Comparison of ENCODE assay signal across 18 cellular contexts in the genomic region with DNA sequence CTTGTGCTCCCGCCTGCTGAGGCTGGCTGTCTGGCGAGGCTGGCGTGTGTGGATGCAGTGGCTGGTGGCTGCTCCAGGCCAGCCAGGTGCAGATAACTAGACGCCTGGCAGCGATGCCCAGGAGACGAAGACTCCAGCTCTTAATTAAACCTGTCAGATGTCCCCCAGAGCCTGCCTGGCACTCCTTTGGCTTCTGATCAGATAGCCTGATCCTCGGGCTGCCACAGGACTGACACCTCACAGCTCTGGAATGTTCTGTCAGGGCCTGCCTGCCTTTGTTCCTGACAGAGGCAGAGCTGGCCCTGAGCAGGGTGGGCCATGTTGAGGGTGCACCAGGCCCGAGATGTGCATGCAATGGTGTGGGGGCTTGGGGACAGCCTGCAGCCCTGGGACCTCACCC. TPM values are rescaled to one million over a fixed set of nuclear protein-coding genes. Genes with fewer than 3 reads are reported as not detected.
A peak's percentile ranks its signal among the peaks of the same experiment; 100 is the strongest.
DNase-seq lines count a peak whose midpoint lies in the region; TF ChIP-seq lines count a peak whose summit lies in the region.
"Had no signal": no experiment of that assay in that cellular context is flagged by ENCODE, and none has a peak within 500 bp of the region (broad histone marks: within the 10 kb centered on the region; RNA-seq: fewer than 3 reads in every experiment).

No MANE protein-coding gene starts in this region.

- no peak for TF ChIP-seq EP300 in esophagus muscularis mucosa (IDR thresholded peaks at IDR 0.05)

- intact Hi-C loops in dorsolateral prefrontal cortex (cut with DNase I), result no loop called here
- intact Hi-C loops in esophagus muscularis mucosa (cut with DNase I), result no loop called here

- no peaks in the 10 kb centered on the region for H3K9me3 ChIP-seq in esophagus muscularis mucosa
- H3K9me3 ChIP-seq: A549, vagina had no signal

- peaks cover 40 to 100% (median 97%) of the 10 kb centered on the region in 4 donors for H3K36me3 ChIP-seq in esophagus muscularis mucosa

- DNase-seq in ACHN (peak; percentile 55), LHCN-M2 (ENCODE audit: low read depth) (peak; percentile 62), astrocyte of the hippocampus (ENCODE audit: low read depth, low spot score) (peak; percentile 89), hepatic stellate cell (ENCODE audit: low spot score) (peak; percentile 85), dorsolateral prefrontal cortex (no peak), NCI-H1105 (lab: John Stamatoyannopoulos, UW) (no peak), esophagus muscularis mucosa (ENCODE audit: extremely low spot score) (no peak), NCI-H2196 (lab: John Stamatoyannopoulos, UW; ENCODE audit: unreplicated experiment) (no peak)
- DNase-seq: activated CD4-positive, CD25-positive, alpha-beta regulatory T cell; GDM1; NCI-H1092 treated with DMSO at 0.1 percent for 48 hours; NCI-H2171 treated with DMSO at 0.1 percent for 48 hours; stimulated activated naive CD8-positive, alpha-beta T cell treated with anti-CD3 and anti-CD28 coated beads, Interleukin-15, Interleukin-2, amounts not matched to agents 100 U/mL and 50 U/mL, for 24 hours; T-cell had no signal

- H3K27me3 ChIP-seq in dorsolateral prefrontal cortex (no peaks in the 10 kb centered on the region), esophagus muscularis mucosa (no peaks in the 10 kb centered on the region)
- H3K27me3 ChIP-seq: vagina had no signal

- WGBS in esophagus muscularis mucosa, result 60% methylated on average over 2 of the region's 8 CpGs

- in situ Hi-C loops in ACHN (cut with HindIII; ENCODE audit: low pct_ligation_motif_present, low pct_unique_long_range_greater_than_20kb, low sequenced_read_pairs), result no loop called here

- peaks cover 0 to 10% (median 4%) of the 10 kb centered on the region in 4 donors for H3K4me1 ChIP-seq in esophagus muscularis mucosa
- H3K4me1 ChIP-seq: A549 had no signal

- TF ChIP-seq CTCF in dorsolateral prefrontal cortex (IDR thresholded peaks at IDR 0.05 in 54 of 56, conservative IDR thresholded peaks at IDR 0.05 in 2 of 56; ENCODE audit: low read depth in 1 of 56, partially characterized antibody in 56 of 56), result no peak
- no peak for TF ChIP-seq CTCF in esophagus muscularis mucosa (IDR thresholded peaks at IDR 0.05)

- TF ChIP-seq POLR2A in esophagus muscularis mucosa (IDR thresholded peaks at IDR 0.05; ENCODE audit: low read depth), result no peak

- no peak overlapping the region for H3K4me3 ChIP-seq in dorsolateral prefrontal cortex
- H3K4me3 ChIP-seq in esophagus muscularis mucosa, result no peak overlapping the region
- H3K4me3 ChIP-seq: A549, lung, skin epidermis, vagina had no signal

- H3K27ac ChIP-seq in dorsolateral prefrontal cortex, result peak overlapping the region in 2 of 59 donors; percentile 18 to 59
- no peak overlapping the region for H3K27ac ChIP-seq in esophagus muscularis mucosa (replicated peaks in 1 of 4)
- H3K27ac ChIP-seq: A549, skin epidermis, vagina had no signal

RNA-seq across cellular contexts. Expression of a gene that starts 36.5 kb away (rescaled TPM):
- 65.6 and 88.7 TPM in 2 replicates for total RNA-seq in LHCN-M2 (2014; rRNA removed)
- 41.7 TPM for polyA plus RNA-seq in LHCN-M2 (2012)
- total RNA-seq in dorsolateral prefrontal cortex, result 10 to 100 TPM; 28.6 to 94.1 (median 62.9) TPM
- total RNA-seq in esophagus muscularis mucosa, result 10 to 100 TPM; 33.6 to 82.4 (median 47.0) TPM

Comparison
In these comparisons a context has a peak if more than half of its experiments do, and no peak if none do; other contexts are left out.
1. DNase-seq: peak in ACHN (single experiment), LHCN-M2 (single experiment), astrocyte of the hippocampus (single experiment) and hepatic stellate cell (single experiment); none in dorsolateral prefrontal cortex (0 of 10), NCI-H1105 (single experiment), esophagus muscularis mucosa (single experiment) and NCI-H2196 (single experiment).